In genomic region chr22:37454857-37455686, GRCh38 we compare ENCODE assay signal across 8 cellular contexts. TPM values are rescaled to one million over a fixed set of nuclear protein-coding genes. Genes with fewer than 3 reads are reported as not detected.
DNase-seq lines count a peak whose midpoint lies in the region; ATAC-seq, FAIRE-seq and TF ChIP-seq lines count a peak whose summit lies in the region.

No MANE protein-coding gene starts in this region.

- H3K4me1 ChIP-seq in mesodermal cell (ENCODE audit: control insufficient read depth, insufficient read depth, low read length, poor library complexity, severe bottlenecking), result peaks cover 25% of the 10 kb centered on the region

- no peaks in the 10 kb centered on the region for H3K9me3 ChIP-seq in mesodermal cell (ENCODE audit: control insufficient read depth, low read length)

- peaks cover 11% of the 10 kb centered on the region for H3K27me3 Mint-ChIP-seq in brain

- peaks cover 6% of the 10 kb centered on the region for H3K36me3 Mint-ChIP-seq in brain

- H3K27ac ChIP-seq in mesodermal cell (ENCODE audit: low read depth, low read length, severe bottlenecking), result peak overlapping the region; percentile 96

- H3K4me3 ChIP-seq in mesodermal cell (ENCODE audit: extremely low read depth, insufficient read depth, low read length, poor library complexity, severe bottlenecking), result no peak overlapping the region

- H3K4me1 Mint-ChIP-seq in brain, result peaks cover 47% of the 10 kb centered on the region

- no peak for TF ChIP-seq CTCF in brain (conservative IDR thresholded peaks at IDR 0.05)

- H3K9me3 Mint-ChIP-seq in brain, result peaks cover 0 to 12% (median 6%) of the 10 kb centered on the region in 5 experiments

- no peaks in the 10 kb centered on the region for H3K36me3 ChIP-seq in mesodermal cell (ENCODE audit: control insufficient read depth, insufficient read depth, low read length)

- 66 to 67% methylated on average over 13 to 15 of the region's 21 CpGs for WGBS in mesodermal cell (ENCODE audit: insufficient coverage in 2 of 2), 2 experiments

- FAIRE-seq in GM19239 (lab: Jason Lieb, UNC), result no peak

- peak overlapping the region in 1 of 5 experiments; percentile 46 for H3K4me3 Mint-ChIP-seq in brain

- ATAC-seq in GM19328 (IDR thresholded peaks at IDR 0.05; ENCODE audit: unreplicated experiment), result no peak

- DNase-seq in Daoy (ENCODE audit: low read depth) (peak; percentile 91), MV-4-11 (lab: John Stamatoyannopoulos, UW) (peak; percentile 80), GM19239 (ENCODE audit: insufficient read length, low spot score) (no peak), NCI-H69 (lab: John Stamatoyannopoulos, UW) (no peak)
- no peak for DNase-seq in activated effector memory CD4-positive, alpha-beta T cell treated with Interleukin-2 at 50 U/mL for 16 hours

- peak overlapping the region in 3 of 5 experiments; percentile 20 to 85 (median 60) for H3K27ac Mint-ChIP-seq in brain

RNA-seq across cellular contexts. Expression of gene ELFN2, which starts 27.8 kb away (rescaled TPM):
- total RNA-seq in Daoy (2014; rRNA removed; shearing (Covaris generic)), result 2.0 and 2.3 TPM in 2 replicates
- 3.7 TPM for polyA plus RNA-seq in brain (ENCODE audit: insufficient read depth, low read depth, low replicate concordance)
- 0.22 TPM for polyA plus RNA-seq in mesodermal cell (2013, experiment 1 of 2)
- polyA plus RNA-seq in mesodermal cell (2013, experiment 2 of 2), result 0.15 TPM

RNA-seq across cellular contexts. Expression of gene MFNG, which starts 31.1 kb away (rescaled TPM):
- total RNA-seq in Daoy (2014; rRNA removed; shearing (Covaris generic)), result 2.4 and 3.0 TPM in 2 replicates
- polyA plus RNA-seq in brain (ENCODE audit: insufficient read depth, low read depth, low replicate concordance), result 6.8 TPM
- polyA plus RNA-seq in mesodermal cell (2013, experiment 1 of 2), result 1.4 TPM
- 0.76 TPM for polyA plus RNA-seq in mesodermal cell (2013, experiment 2 of 2)

Comparison
In these comparisons a context has a peak if more than half of its experiments do, and no peak if none do; other contexts are left out.
1. DNase-seq: peak in Daoy (single experiment) and MV-4-11 (single experiment); none in activated effector memory CD4-positive, alpha-beta T cell treated with Interleukin-2 at 50 U/mL for 16 hours (single experiment), GM19239 (single experiment) and NCI-H69 (single experiment).